Comparison of ENCODE assay signal across 8 cellular contexts in genomic region chr2:45652090-45653050, GRCh38. TPM values are rescaled to one million over a fixed set of nuclear protein-coding genes. Genes with fewer than 3 reads are reported as not detected.
DNase-seq lines count a peak whose midpoint lies in the region; ATAC-seq and TF ChIP-seq lines count a peak whose summit lies in the region.

No MANE protein-coding gene starts in this region.

- peak; percentile 16 for DNase-seq in activated gamma-delta T cell treated with Interleukin-2 at 50 U/mL for 16 hours
- DNase-seq in activated gamma-delta T cell (lab: John Stamatoyannopoulos, UW), result no peak
- peak; percentile 62 for DNase-seq in SK-N-DZ (ENCODE audit: low spot score)
- DNase-seq in astrocyte of the hippocampus (ENCODE audit: low read depth, low spot score), result peak; percentile 67
- peak; percentile 80 for DNase-seq in sigmoid colon
- no peak for DNase-seq in COR-L47 (lab: John Stamatoyannopoulos, UW)

- H3K9me3 ChIP-seq in iPS-18a (ENCODE audit: control insufficient read depth, low read depth, low read length) (no peaks in the 10 kb centered on the region), sigmoid colon (no peaks in the 10 kb centered on the region)

- TF ChIP-seq EP300 in sigmoid colon (IDR thresholded peaks at IDR 0.05), result no peak

- intact Hi-C loops in sigmoid colon (cut with DNase I), result loop anchor here (1.0 to 5.0 kb wide), 2 partner anchors 170 to 233 kb away; no protein-coding TSS in a partner anchor

- peak overlapping the region; percentile 73 for H3K4me3 ChIP-seq in iPS-18a (ENCODE audit: low read length)
- peak overlapping the region; percentile 78 to 93 (median 88) for H3K4me3 ChIP-seq in sigmoid colon

- H3K27ac ChIP-seq in iPS-18a (ENCODE audit: low read length), result no peak overlapping the region
- H3K27ac ChIP-seq in sigmoid colon, result peak overlapping the region; percentile 96 to 99 (median 99)

- no peaks in the 10 kb centered on the region for H3K36me3 ChIP-seq in iPS-18a (ENCODE audit: control insufficient read depth, low read depth, low read length)
- no peaks in the 10 kb centered on the region for H3K36me3 ChIP-seq in sigmoid colon

- TF ChIP-seq POLR2A in sigmoid colon (IDR thresholded peaks at IDR 0.05), result no peak

- TF ChIP-seq CTCF in sigmoid colon (IDR thresholded peaks at IDR 0.05), result no peak

- H3K27me3 ChIP-seq in iPS-18a (ENCODE audit: control insufficient read depth, insufficient read depth, low read length) (peaks cover 69% of the 10 kb centered on the region), sigmoid colon (no peaks in the 10 kb centered on the region)

- WGBS in sigmoid colon, 2 donors, result 2 to 4% methylated on average over 54 of the region's 54 CpGs

- H3K4me1 ChIP-seq in iPS-18a (ENCODE audit: control insufficient read depth, low read depth, low read length), result peaks cover 4% of the 10 kb centered on the region
- H3K4me1 ChIP-seq in sigmoid colon, result peaks cover 0 to 60% (median 49%) of the 10 kb centered on the region in 4 donors

- no peak overlapping the region for H3K9ac ChIP-seq in iPS-18a (ENCODE audit: low read length)

- ATAC-seq in HG03469 (IDR thresholded peaks at IDR 0.05; ENCODE audit: unreplicated experiment), result no peak

RNA-seq across cellular contexts. Expression of gene PRKCE, which starts 0.9 kb away (rescaled TPM):
- 7.0 and 8.8 TPM in 2 replicates for polyA plus RNA-seq in SK-N-DZ (2014; cell fraction: cytosol; rRNA removed)
- 5.8 and 9.9 TPM in 2 replicates for polyA plus RNA-seq in SK-N-DZ (2014; cell fraction: nucleus; rRNA removed)
- total RNA-seq in sigmoid colon, result 10 to 100 TPM; 15.8 to 21.9 (median 19.2) TPM
- 1 to 10 TPM; 3.0 to 7.7 (median 3.5) TPM for polyA plus RNA-seq in sigmoid colon

RNA-seq across cellular contexts. Expression of gene SRBD1, which starts 41.3 kb away (rescaled TPM):
- polyA plus RNA-seq in SK-N-DZ (2014; cell fraction: cytosol; rRNA removed), result 12.6 and 13.0 TPM in 2 replicates
- 7.3 and 7.9 TPM in 2 replicates for polyA plus RNA-seq in SK-N-DZ (2014; cell fraction: nucleus; rRNA removed)
- total RNA-seq in sigmoid colon, result 10 to 100 TPM; 13.3 to 31.4 (median 17.6) TPM
- 10 to 100 TPM in 1 of 3 donors, 1 to 10 TPM in 2; 9.0 to 16.0 (median 9.8) TPM for polyA plus RNA-seq in sigmoid colon

Comparison
In these comparisons a context has a peak if more than half of its experiments do, and no peak if none do; other contexts are left out.
1. DNase-seq: peak in activated gamma-delta T cell treated with Interleukin-2 at 50 U/mL for 16 hours (single experiment), SK-N-DZ (single experiment), astrocyte of the hippocampus (single experiment) and sigmoid colon (single experiment); none in activated gamma-delta T cell (single experiment) and COR-L47 (single experiment).